In the genomic region with DNA sequence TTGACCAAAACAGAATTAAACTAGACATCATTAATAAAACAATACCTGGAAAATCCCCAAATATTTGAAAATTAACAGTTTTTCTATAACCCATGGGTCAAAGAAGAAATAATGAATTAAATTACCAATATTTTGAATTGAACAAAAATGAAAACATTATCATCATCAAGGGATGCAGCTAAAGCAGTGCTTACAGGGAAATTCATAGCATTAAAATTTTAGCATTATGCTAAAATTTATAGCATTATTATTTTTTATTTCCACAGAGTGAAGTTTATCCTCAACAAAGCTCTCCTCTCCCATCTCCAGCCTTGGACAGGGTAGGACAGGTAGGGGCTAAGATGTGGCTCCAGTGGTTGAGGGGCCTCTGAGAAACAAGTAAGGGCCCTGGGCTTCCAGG, we compare ENCODE assay signal across 9 cellular contexts. TPM values are rescaled to one million over a fixed set of nuclear protein-coding genes. Genes with fewer than 3 reads are reported as not detected.
"Had no signal": no experiment of that assay in that cellular context is flagged by ENCODE, and none has a peak within 500 bp of the region (broad histone marks: within the 10 kb centered on the region; RNA-seq: fewer than 3 reads in every experiment).

No MANE protein-coding gene starts in this region.

- H3K27ac ChIP-seq: GM23248, HL-60 had no signal

- H3K36me3 ChIP-seq: HAP-1 had no signal

- H2AFZ ChIP-seq: GM23248 had no signal

- DNase-seq: GM23248, GOT3, H7, IMR-90, KG1 had no signal

- H3K9ac ChIP-seq: GM23248 had no signal

- ATAC-seq: HCT116, K562 had no signal

- H3K9me3 ChIP-seq: HAP-1 had no signal

- H3K4me3 ChIP-seq: GM23248, HAP-1, K562 had no signal

- FAIRE-seq: K562 had no signal

RNA-seq across cellular contexts. Expression of a gene that starts 20.6 kb away (rescaled TPM):
- total RNA-seq: GM23248 had no signal
